Comparison of ENCODE assay signal across 9 cellular contexts in genomic region chr16:70430667-70431536, GRCh38. TPM values are rescaled to one million over a fixed set of nuclear protein-coding genes. Genes with fewer than 3 reads are reported as not detected.
DNase-seq lines count a peak whose midpoint lies in the region; ATAC-seq and TF ChIP-seq lines count a peak whose summit lies in the region.
"Had no signal": no experiment of that assay in that cellular context is flagged by ENCODE, and none has a peak within 500 bp of the region (broad histone marks: within the 10 kb centered on the region; RNA-seq: fewer than 3 reads in every experiment).

No MANE protein-coding gene starts in this region.

- H3K4me1 ChIP-seq in upper lobe of left lung, result peaks cover 74 to 81% (median 76%) of the 10 kb centered on the region in 4 donors

- no peak for TF ChIP-seq POLR2A in upper lobe of left lung (IDR thresholded peaks at IDR 0.05)

- peaks cover 0 to 4% (median 0%) of the 10 kb centered on the region in 4 donors for H3K36me3 ChIP-seq in upper lobe of left lung

- DNase-seq in DMS 273 (lab: John Stamatoyannopoulos, UW; ENCODE audit: unreplicated experiment), result peak; percentile 38
- no peak for DNase-seq in DMS 273 treated with DMSO at 0.1 percent for 48 hours (lab: John Stamatoyannopoulos, UW)
- DNase-seq in SIG-M5 treated with dmso at 0.1 percent for 504 hours (lab: John Stamatoyannopoulos, UW; ENCODE audit: unreplicated experiment), result peak; percentile 82
- DNase-seq in medulla oblongata (ENCODE audit: extremely low spot score), result peak; percentile 56
- DNase-seq in upper lobe of left lung, result peak in 1 of 2 donors; percentile 64
- no peak for DNase-seq in NK-92 (lab: John Stamatoyannopoulos, UW; ENCODE audit: unreplicated experiment)

- TF ChIP-seq EP300 in upper lobe of left lung (IDR thresholded peaks at IDR 0.05), result no peak

- TF ChIP-seq CTCF in upper lobe of left lung (IDR thresholded peaks at IDR 0.05), result no peak

- peak; percentile 39 for ATAC-seq in HG03066 (IDR thresholded peaks at IDR 0.05; ENCODE audit: low read depth, unreplicated experiment)
- peak in 1 of 2 donors; percentile 29 for ATAC-seq in upper lobe of left lung (ENCODE audit: low FRiP score in 2 of 2)

- no peak overlapping the region for H3K4me3 ChIP-seq in upper lobe of left lung

- H3K9me3 ChIP-seq in upper lobe of left lung, result no peaks in the 10 kb centered on the region

- H3K27me3 ChIP-seq in upper lobe of left lung, result no peaks in the 10 kb centered on the region

- H3K27ac ChIP-seq in adipose tissue (ENCODE audit: low read depth, low read length) (peak overlapping the region; percentile 76), upper lobe of left lung (peak overlapping the region; percentile 81 to 94 (median 86))
- H3K27ac ChIP-seq: 22Rv1 had no signal

- 39 to 61% (median 40%) methylated on average over 11 of the region's 11 CpGs for WGBS in adipose tissue, 3 donors
- 37 to 44% methylated on average over 11 of the region's 11 CpGs for WGBS in upper lobe of left lung, 2 donors

RNA-seq across cellular contexts. Expression of gene ST3GAL2, which starts 8.0 kb away (rescaled TPM):
- 10 to 100 TPM in 2 of 3 donors, 1 to 10 TPM in 1; 3.3 to 11.9 (median 10.5) TPM for polyA plus RNA-seq in adipose tissue
- total RNA-seq in upper lobe of left lung, result 10 to 100 TPM; 12.5 to 50.3 (median 26.1) TPM

RNA-seq across cellular contexts. Expression of gene FCSK, which starts 23.5 kb away (rescaled TPM):
- polyA plus RNA-seq in adipose tissue, result 10 to 100 TPM in 1 of 3 donors, 1 to 10 TPM in 2; 5.4 to 10.3 (median 8.2) TPM
- total RNA-seq in upper lobe of left lung, result 10 to 100 TPM; 16.0 to 51.3 (median 24.5) TPM

Comparison
In these comparisons a context has a peak if more than half of its experiments do, and no peak if none do; other contexts are left out.
1. DNase-seq: peak in DMS 273 (single experiment), SIG-M5 treated with dmso at 0.1 percent for 504 hours (single experiment) and medulla oblongata (single experiment); none in DMS 273 treated with DMSO at 0.1 percent for 48 hours (single experiment) and NK-92 (single experiment).